ENCODE assay signal across 8 cellular contexts in genomic region chr11:35139883-35140282, GRCh38. TPM values are rescaled to one million over a fixed set of nuclear protein-coding genes. Genes with fewer than 3 reads are reported as not detected.
DNase-seq lines count a peak whose midpoint lies in the region; ATAC-seq and TF ChIP-seq lines count a peak whose summit lies in the region.

No MANE protein-coding gene starts in this region.

- H3K36me3 Mint-ChIP-seq in HFFc6 (ENCODE audit: low read depth), result peaks cover 55% of the 10 kb centered on the region

- ATAC-seq in GM18511 (IDR thresholded peaks at IDR 0.05; ENCODE audit: unreplicated experiment), result no peak
- no peak for ATAC-seq in GM21717 (IDR thresholded peaks at IDR 0.05; ENCODE audit: unreplicated experiment)

- H2AFZ ChIP-seq in mesenchymal stem cell (ENCODE audit: low read depth, low read length), result no peak overlapping the region

- no peak overlapping the region for H2AK5ac ChIP-seq in mesenchymal stem cell (ENCODE audit: low read length, severe bottlenecking)

- POLR2A ChIA-PET in AG04450 (lab: Yijun Ruan, JAX), result interaction anchor here (0.7 to 2.6 kb wide), 13 partner anchors 10 to 167 kb away, joined by 3 to 15 read pairs (median 3); no protein-coding TSS in a partner anchor

- peak overlapping the region; percentile 96 for H3K9ac ChIP-seq in mesenchymal stem cell (ENCODE audit: low read length)

- TF ChIP-seq CTCF in AG04450 (IDR thresholded peaks at IDR 0.05; ENCODE audit: low read depth, low read length), result no peak
- TF ChIP-seq CTCF in HFFc6 (IDR thresholded peaks at IDR 0.05), result no peak
- TF ChIP-seq CTCF in brain microvascular endothelial cell (IDR thresholded peaks at IDR 0.05; ENCODE audit: low read depth, low read length, missing control alignments), result no peak

- DNase-seq in AG04450 (ENCODE audit: low read depth, low spot score), result no peak
- DNase-seq in HFFc6, result no peak
- DNase-seq in brain microvascular endothelial cell, result no peak
- DNase-seq in mesenchymal stem cell, result peak; percentile 40
- no peak for DNase-seq in DMS53 (lab: John Stamatoyannopoulos, UW)
- no peak for DNase-seq in putamen (ENCODE audit: low spot score)

- peak overlapping the region; percentile 88 for H4K91ac ChIP-seq in mesenchymal stem cell (ENCODE audit: low read length)

- H3K27me3 ChIP-seq in AG04450 (ENCODE audit: control insufficient read depth, insufficient read depth, low read length) (no peaks in the 10 kb centered on the region), brain microvascular endothelial cell (replicated peaks) (no peaks in the 10 kb centered on the region), mesenchymal stem cell (ENCODE audit: control insufficient read depth in 1 of 2, insufficient read depth in 1 of 2, low read length in 2 of 2) (no peaks in the 10 kb centered on the region)

- no peak overlapping the region for H2BK15ac ChIP-seq in mesenchymal stem cell (ENCODE audit: low read depth, poor library complexity, severe bottlenecking)

- in situ Hi-C loops in brain microvascular endothelial cell (cut with HindIII; ENCODE audit: low pct_ligation_motif_present, low sequenced_read_pairs), result no loop called here

- H3K27me3 Mint-ChIP-seq in HFFc6 (ENCODE audit: insufficient read depth), result peaks cover 38% of the 10 kb centered on the region

- H3K23ac ChIP-seq in mesenchymal stem cell (ENCODE audit: low read length in 2 of 2), result peak overlapping the region in 1 of 2 experiments; percentile 11

- peak overlapping the region; percentile 91 for H3K27ac Mint-ChIP-seq in HFFc6

- peaks cover 7% of the 10 kb centered on the region for H3K9me3 Mint-ChIP-seq in HFFc6

- peak overlapping the region in 1 of 2 experiments; percentile 82 for H2BK12ac ChIP-seq in mesenchymal stem cell (ENCODE audit: low read length in 2 of 2)

- H3K79me1 ChIP-seq in mesenchymal stem cell (replicated peaks; ENCODE audit: low read length, poor library complexity, severe bottlenecking), result peaks cover 5% of the 10 kb centered on the region

- peak overlapping the region; percentile 9 for H2BK120ac ChIP-seq in mesenchymal stem cell (ENCODE audit: low read depth, low read length)

- no peaks in the 10 kb centered on the region; the same call in 1 of the 2 replicates for H3K9me3 ChIP-seq in AG04450 (ENCODE audit: control insufficient read depth, insufficient read depth, low read length)
- H3K9me3 ChIP-seq in mesenchymal stem cell (ENCODE audit: control insufficient read depth, low read length), result no peaks in the 10 kb centered on the region

- H3K4me1 Mint-ChIP-seq in HFFc6 (ENCODE audit: low read depth), result peaks cover 69% of the 10 kb centered on the region

- peak overlapping the region; percentile 96 for H3K4me3 Mint-ChIP-seq in HFFc6

- H3K36me3 ChIP-seq in brain microvascular endothelial cell (replicated peaks), result no peaks in the 10 kb centered on the region
- peaks cover 0 to 50% of the 10 kb centered on the region in 2 experiments for H3K36me3 ChIP-seq in mesenchymal stem cell (ENCODE audit: control insufficient read depth in 1 of 2, insufficient read depth in 2 of 2, low read depth in 1 of 2, low read length in 2 of 2)

- CTCF ChIA-PET in AG04450 (lab: Charles Lee), result interaction anchor here (1.0 to 1.6 kb wide), 3 partner anchors 166 to 1126 kb away, joined by 3 to 5 read pairs (median 4); no protein-coding TSS in a partner anchor

- H3K18ac ChIP-seq in mesenchymal stem cell (ENCODE audit: low read depth in 1 of 2, low read length in 2 of 2), result peak overlapping the region; percentile 93 to 100

- peak overlapping the region in 1 of 2 experiments; percentile 98 for H3K4ac ChIP-seq in mesenchymal stem cell (ENCODE audit: low read depth in 1 of 2, low read length in 2 of 2)

- H3K4me2 ChIP-seq in mesenchymal stem cell (ENCODE audit: low read length, poor library complexity, severe bottlenecking), result peak overlapping the region; percentile 72

- 6% methylated on average over 4 of the region's 4 CpGs for WGBS in mesenchymal stem cell

- H4K8ac ChIP-seq in mesenchymal stem cell (ENCODE audit: low read length), result peak overlapping the region; percentile 73

- H3K4me1 ChIP-seq in mesenchymal stem cell (ENCODE audit: control insufficient read depth, insufficient read depth, low read depth, low read length), result peaks cover 25% of the 10 kb centered on the region

- peak overlapping the region; percentile 98 for H3K4me3 ChIP-seq in AG04450 (ENCODE audit: low read depth, low read length)
- peak overlapping the region; percentile 97 for H3K4me3 ChIP-seq in brain microvascular endothelial cell (ENCODE audit: low read depth, low read length)
- peak overlapping the region; percentile 89 to 99 for H3K4me3 ChIP-seq in mesenchymal stem cell (ENCODE audit: insufficient read depth in 1 of 2, low read depth in 1 of 2, low read length in 2 of 2)

- H3K27ac ChIP-seq in AG04450 (ENCODE audit: low read depth, low read length) (peak overlapping the region; percentile 69), brain microvascular endothelial cell (peak overlapping the region; percentile 67), mesenchymal stem cell (ENCODE audit: low read length, poor library complexity, severe bottlenecking) (peak overlapping the region; percentile 78)

- H2BK5ac ChIP-seq in mesenchymal stem cell (ENCODE audit: low read depth, low read length, poor library complexity, severe bottlenecking), result no peak overlapping the region

- H3K14ac ChIP-seq in mesenchymal stem cell (ENCODE audit: low read length in 2 of 2), result peak overlapping the region in 1 of 2 experiments; percentile 100

RNA-seq across cellular contexts. Expression of gene CD44, which starts 0.9 kb away (rescaled TPM):
- 1,799 and 1,817 TPM in 2 replicates for polyA plus RNA-seq in AG04450 (2011; rRNA removed)
- 2,797 and 2,845 TPM in 2 replicates for polyA minus RNA-seq in AG04450 (2011; rRNA and poly(A)+ RNA removed)
- total RNA-seq in HFFc6 (2021; fragmentation: NEBNext Ultra II Directional; extraction: Animal tissue kit (Norgen Biotek cat#: 25700)), result 1,000 to 10,000 TPM; 1,912 to 2,221 (median 2,175) TPM
- polyA plus RNA-seq in mesenchymal stem cell (2013, experiment 1 of 2), result 1,373 TPM
- polyA plus RNA-seq in mesenchymal stem cell (2013, experiment 2 of 2), result 1,315 TPM
